ENCODE assay signal across 8 cellular contexts in the genomic region with DNA sequence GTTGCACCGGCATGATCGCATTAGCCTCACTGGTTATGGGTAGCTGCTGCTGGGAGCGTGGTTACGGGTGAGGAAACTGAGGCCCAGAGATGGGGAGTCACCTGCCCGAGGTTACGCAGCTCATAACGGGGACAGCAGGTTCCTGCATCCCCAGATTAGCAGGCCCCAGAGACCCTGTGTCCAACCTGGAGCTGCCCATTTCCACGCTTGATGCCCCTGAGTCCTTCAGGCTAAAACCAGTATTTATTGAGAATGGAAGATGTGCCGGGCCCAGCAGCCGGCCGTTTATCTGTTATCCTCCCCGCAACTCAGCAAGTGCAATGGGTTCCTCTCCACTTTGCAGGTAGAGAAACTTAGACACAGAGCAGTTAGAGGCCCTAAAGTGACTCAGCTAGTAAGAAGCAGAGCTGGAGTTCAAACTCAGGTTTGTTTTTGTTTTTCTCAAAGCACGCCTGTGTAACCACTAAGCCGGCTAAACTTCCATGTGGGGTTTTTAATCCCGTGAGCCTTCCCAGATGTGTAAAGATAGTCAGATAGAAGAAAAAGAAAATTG. TPM values are rescaled to one million over a fixed set of nuclear protein-coding genes. Genes with fewer than 3 reads are reported as not detected.
DNase-seq lines count a peak whose midpoint lies in the region; ATAC-seq and TF ChIP-seq lines count a peak whose summit lies in the region.

No MANE protein-coding gene starts in this region.

- peak overlapping the region; percentile 25 for H2BK12ac ChIP-seq in trophoblast cell (ENCODE audit: low read length)

- H4K8ac ChIP-seq in trophoblast cell (ENCODE audit: low read depth, low read length), result peak overlapping the region; percentile 95

- H2AFZ ChIP-seq in trophoblast cell (ENCODE audit: insufficient read depth, low read length, poor library complexity), result peak overlapping the region; percentile 98

- peak overlapping the region; percentile 100 for H2BK120ac ChIP-seq in trophoblast cell (ENCODE audit: insufficient read depth, low read length, poor library complexity)

- H3K4me1 ChIP-seq in gastroesophageal sphincter (peaks cover 5 to 42% (median 11%) of the 10 kb centered on the region in 3 donors), trophoblast cell (ENCODE audit: control insufficient read depth in 1 of 2, insufficient read depth in 2 of 2, low read length in 2 of 2) (peaks cover 11 to 18% of the 10 kb centered on the region in 2 experiments)

- no peaks in the 10 kb centered on the region for H3K27me3 Mint-ChIP-seq in activated CD4-positive, alpha-beta T cell treated with anti-CD3 and anti-CD28 coated beads, Interleukin-2, amount 10 ng/mL, durations not matched to agents 24 days and 14 days

- peaks cover 28% of the 10 kb centered on the region for H3K36me3 Mint-ChIP-seq in activated CD4-positive, alpha-beta T cell treated with anti-CD3 and anti-CD28 coated beads, Interleukin-2, amount 10 ng/mL, durations not matched to agents 24 days and 14 days (ENCODE audit: low read depth)

- peaks cover 13% of the 10 kb centered on the region for H3K79me2 ChIP-seq in trophoblast cell (ENCODE audit: control insufficient read depth, insufficient read depth, low read length, poor library complexity)

- no peak for TF ChIP-seq POLR2A in gastroesophageal sphincter (IDR thresholded peaks at IDR 0.05)

- H3K27ac Mint-ChIP-seq in activated CD4-positive, alpha-beta T cell treated with anti-CD3 and anti-CD28 coated beads, Interleukin-2, amount 10 ng/mL, durations not matched to agents 24 days and 14 days, result peak overlapping the region; percentile 91

- TF ChIP-seq CTCF in gastroesophageal sphincter (IDR thresholded peaks at IDR 0.05), result no peak

- no peak for TF ChIP-seq EP300 in gastroesophageal sphincter (IDR thresholded peaks at IDR 0.05)

- peak overlapping the region; percentile 99 for H3K4ac ChIP-seq in trophoblast cell (ENCODE audit: low read depth, low read length)

- H4K91ac ChIP-seq in trophoblast cell (ENCODE audit: low read depth, low read length), result peak overlapping the region; percentile 100

- H3K9me3 Mint-ChIP-seq in activated CD4-positive, alpha-beta T cell treated with anti-CD3 and anti-CD28 coated beads, Interleukin-2, amount 10 ng/mL, durations not matched to agents 24 days and 14 days, result no peaks in the 10 kb centered on the region

- peak overlapping the region; percentile 98 for H3K18ac ChIP-seq in trophoblast cell (ENCODE audit: low read length)

- H2AK5ac ChIP-seq in trophoblast cell (ENCODE audit: low read length), result peak overlapping the region; percentile 92

- H3K14ac ChIP-seq in trophoblast cell (ENCODE audit: low read length), result peak overlapping the region; percentile 99

- H3K79me1 ChIP-seq in trophoblast cell (ENCODE audit: low read length), result peaks cover 16% of the 10 kb centered on the region

- H4K12ac ChIP-seq in trophoblast cell (ENCODE audit: low read depth, low read length), result peak overlapping the region; percentile 94

- peak overlapping the region; percentile 93 to 96 for H3K4me3 ChIP-seq in gastroesophageal sphincter
- peak overlapping the region; percentile 94 for H3K4me3 ChIP-seq in trophoblast cell (ENCODE audit: low read depth, low read length)

- peak overlapping the region; percentile 42 for H3K9ac ChIP-seq in trophoblast cell (ENCODE audit: low read length)

- H3K36me3 ChIP-seq in gastroesophageal sphincter, result no peaks in the 10 kb centered on the region
- H3K36me3 ChIP-seq in trophoblast cell (ENCODE audit: control insufficient read depth in 1 of 2, insufficient read depth in 2 of 2, low read length in 2 of 2), result no peaks in the 10 kb centered on the region

- no peak overlapping the region for H3K23ac ChIP-seq in trophoblast cell (ENCODE audit: low read length)

- WGBS in gastroesophageal sphincter (ENCODE audit: low coverage in 1 of 2), 2 donors, result 0% methylated on average over 1 to 4 of the region's 15 CpGs
- no CpG with 5 or more reads among the region's 15 CpGs for WGBS in trophoblast cell (ENCODE audit: extremely low coverage, insufficient coverage, insufficient read length)

- peaks cover 39% of the 10 kb centered on the region for H3K4me1 Mint-ChIP-seq in activated CD4-positive, alpha-beta T cell treated with anti-CD3 and anti-CD28 coated beads, Interleukin-2, amount 10 ng/mL, durations not matched to agents 24 days and 14 days

- peak; percentile 9 for ATAC-seq in GM19438 (IDR thresholded peaks at IDR 0.05; ENCODE audit: low read depth, unreplicated experiment)
- no peak for ATAC-seq in gastroesophageal sphincter

- H2BK5ac ChIP-seq in trophoblast cell (ENCODE audit: low read depth, low read length, poor library complexity), result peak overlapping the region; percentile 100

- peak overlapping the region; percentile 61 for H3K4me2 ChIP-seq in trophoblast cell (ENCODE audit: low read length)

- DNase-seq in D341Med (ENCODE audit: low spot score), result peak; percentile 46
- peak; percentile 11 for DNase-seq in HT1080 (ENCODE audit: low read depth)
- no peak for DNase-seq in activated CD4-positive, alpha-beta T cell treated with anti-CD3 and anti-CD28 coated beads, Interleukin-2, amount 10 ng/mL, durations not matched to agents 24 days and 14 days
- DNase-seq in trophoblast cell, result peak; percentile 4 to 12
- DNase-seq in GM19240 (ENCODE audit: insufficient read length, low spot score), result no peak
- DNase-seq in hippocampal formation (lab: John Stamatoyannopoulos, UW), result no peak

- H3K27me3 ChIP-seq in gastroesophageal sphincter, result no peaks in the 10 kb centered on the region
- no peaks in the 10 kb centered on the region for H3K27me3 ChIP-seq in trophoblast cell (ENCODE audit: insufficient read depth, low read length)

- intact Hi-C loops in activated CD4-positive, alpha-beta T cell treated with anti-CD3 and anti-CD28 coated beads, Interleukin-2, amount 10 ng/mL, durations not matched to agents 24 days and 14 days (cut with micrococcal nuclease), result loop anchor here (2.0 to 5.0 kb wide), 5 partner anchors 76 to 439 kb away; a partner anchor contains a TSS

- H3K4me3 Mint-ChIP-seq in activated CD4-positive, alpha-beta T cell treated with anti-CD3 and anti-CD28 coated beads, Interleukin-2, amount 10 ng/mL, durations not matched to agents 24 days and 14 days, result peak overlapping the region; percentile 88

- H3K27ac ChIP-seq in gastroesophageal sphincter, result peak overlapping the region; percentile 85 to 94 (median 94)
- peak overlapping the region; percentile 75 for H3K27ac ChIP-seq in trophoblast cell (ENCODE audit: low read depth, low read length)

- H3K9me3 ChIP-seq in gastroesophageal sphincter (no peaks in the 10 kb centered on the region), trophoblast cell (ENCODE audit: insufficient read depth, low read depth, low read length) (no peaks in the 10 kb centered on the region)

RNA-seq across cellular contexts. Expression of a gene that starts 0.7 kb away (rescaled TPM):
- 57.7 and 71.9 TPM in 2 replicates for total RNA-seq in HT1080 (2014; rRNA removed; shearing (Covaris generic))
- 105 and 125 TPM in 2 replicates for polyA plus RNA-seq in HT1080 (2015; cell fraction: cytosol; rRNA removed)
- polyA plus RNA-seq in HT1080 (2015; cell fraction: nucleus; rRNA removed), result 46.1 and 53.1 TPM in 2 replicates
- 72.2 and 80.5 TPM in 2 replicates for total RNA-seq in activated CD4-positive, alpha-beta T cell treated with anti-CD3 and anti-CD28 coated beads, Interleukin-2, amount 10 ng/mL, durations not matched to agents 24 days and 14 days
- 10 to 100 TPM; 39.2 to 91.8 (median 48.5) TPM for total RNA-seq in gastroesophageal sphincter
- 157 and 160 TPM in 2 replicates for polyA plus RNA-seq in trophoblast cell (2013)

RNA-seq across cellular contexts. Expression of a gene that starts 34.8 kb away (rescaled TPM):
- total RNA-seq in HT1080 (2014; rRNA removed; shearing (Covaris generic)), result 0.03 TPM in 1 of 2 replicates, not detected in the other
- 0.17 and 0.47 TPM in 2 replicates for polyA plus RNA-seq in HT1080 (2015; cell fraction: cytosol; rRNA removed)
- polyA plus RNA-seq in HT1080 (2015; cell fraction: nucleus; rRNA removed), result 0.24 and 0.62 TPM in 2 replicates
- not detected in 2 replicates for total RNA-seq in activated CD4-positive, alpha-beta T cell treated with anti-CD3 and anti-CD28 coated beads, Interleukin-2, amount 10 ng/mL, durations not matched to agents 24 days and 14 days
- total RNA-seq in gastroesophageal sphincter, result under 1 TPM in 1 of 4 donors, not detected in 3; 0.69 TPM
- polyA plus RNA-seq in trophoblast cell (2013), result 4.6 and 4.7 TPM in 2 replicates

Comparison
In these comparisons a context has a peak if more than half of its experiments do, and no peak if none do; other contexts are left out.
1. DNase-seq: peak in D341Med (single experiment), HT1080 (single experiment) and trophoblast cell (2 of 2); none in activated CD4-positive, alpha-beta T cell treated with anti-CD3 and anti-CD28 coated beads, Interleukin-2, amount 10 ng/mL, durations not matched to agents 24 days and 14 days (single experiment), GM19240 (single experiment) and hippocampal formation (0 of 2).